ENCODE assay signal across 17 cellular contexts in genomic region chr3:195825191-195825588, GRCh38. TPM values are rescaled to one million over a fixed set of nuclear protein-coding genes. Genes with fewer than 3 reads are reported as not detected.
DNase-seq lines count a peak whose midpoint lies in the region; ATAC-seq and TF ChIP-seq lines count a peak whose summit lies in the region.
"Had no signal": no experiment of that assay in that cellular context is flagged by ENCODE, and none has a peak within 500 bp of the region (broad histone marks: within the 10 kb centered on the region; RNA-seq: fewer than 3 reads in every experiment).

No MANE protein-coding gene starts in this region.

- H3K9me3 ChIP-seq in H9 (ENCODE audit: control insufficient read depth, low read depth, low read length): no peaks in the 10 kb centered on the region
- H3K9me3 ChIP-seq in CD4-positive, alpha-beta T cell (ENCODE audit: control insufficient read depth, low read length): no peaks in the 10 kb centered on the region
- H3K9me3 ChIP-seq: BE2C, HAP-1 had no signal

- DNase-seq in H9 (no peak), islet precursor cell (peak; percentile 40), neural crest cell (ENCODE audit: low read depth, low spot score) (no peak), chondrocyte (ENCODE audit: low spot score) (no peak), HFFc6 (no peak)
- no peak for DNase-seq in CD4-positive, alpha-beta T cell
- DNase-seq in stimulated activated CD4-positive, alpha-beta T cell treated with anti-CD3 and anti-CD28 coated beads, Interleukin-12 subunit alpha, Interleukin-12 subunit beta, amount 100 ng/mL, for 4 hours: no peak
- DNase-seq: ACHN; BE2C; Calu3; CD8-positive, alpha-beta T cell; DMS79 treated with DMSO at 0.1 percent for 48 hours; GF-D8; GOT3 had no signal

- peak overlapping the region; percentile 49; the same call in 1 of the 2 replicates for H3K14ac ChIP-seq in H9 (ENCODE audit: insufficient read depth, low read length)

- no peak for ATAC-seq in CD4-positive, alpha-beta T cell (ENCODE audit: poor library complexity)
- ATAC-seq: CD8-positive, alpha-beta T cell had no signal

- H3K27me3 Mint-ChIP-seq in H9 (ENCODE audit: low read depth) (peaks cover 2% of the 10 kb centered on the region; the same call in 1 of the 2 replicates), neural crest cell (ENCODE audit: low read depth) (no peaks in the 10 kb centered on the region), chondrocyte (ENCODE audit: low read depth) (peaks cover 10% of the 10 kb centered on the region), HFFc6 (ENCODE audit: insufficient read depth) (peaks cover 29% of the 10 kb centered on the region)
- no peaks in the 10 kb centered on the region for H3K27me3 Mint-ChIP-seq in CD4-positive, alpha-beta T cell

- WGBS in H9 (ENCODE audit: extremely low coverage, insufficient read length, low lambda C conversion rate): no CpG with 5 or more reads among the region's 15 CpGs

- H3K9ac ChIP-seq in H9 (ENCODE audit: extremely low read depth, insufficient read length, low read length): no peak overlapping the region

- H4K8ac ChIP-seq in H9 (replicated peaks; ENCODE audit: insufficient read length, low read depth, low read length): no peak overlapping the region

- no peaks in the 10 kb centered on the region for H3K27me3 ChIP-seq in H9 (ENCODE audit: insufficient read depth, low read length)
- no peaks in the 10 kb centered on the region for H3K27me3 ChIP-seq in CD4-positive, alpha-beta T cell (ENCODE audit: control insufficient read depth, insufficient read depth, low read length)
- H3K27me3 ChIP-seq: BE2C had no signal

- H3K23me2 ChIP-seq in H9 (ENCODE audit: insufficient read length, low read depth, low read length, poor library complexity, severe bottlenecking): no peaks in the 10 kb centered on the region

- no peak overlapping the region for H2BK5ac ChIP-seq in H9 (ENCODE audit: insufficient read length, low read length)

- H3K79me2 ChIP-seq in H9 (ENCODE audit: insufficient read depth, low read length): no peaks in the 10 kb centered on the region

- CTCF ChIA-PET in CD4-positive, alpha-beta T cell (lab: Charles Lee): no interaction called here

- H3K56ac ChIP-seq in H9 (ENCODE audit: insufficient read length, low read depth, low read length): no peak overlapping the region

- no peak overlapping the region for H3K23ac ChIP-seq in H9 (ENCODE audit: insufficient read length, low read depth, low read length)

- H3K4me1 Mint-ChIP-seq in H9 (peaks cover 7 to 8% of the 10 kb centered on the region in 2 experiments; a peak in 3 of 4 replicates), neural crest cell (no peaks in the 10 kb centered on the region), chondrocyte (ENCODE audit: low read depth) (no peaks in the 10 kb centered on the region), HFFc6 (ENCODE audit: low read depth) (no peaks in the 10 kb centered on the region)
- no peaks in the 10 kb centered on the region for H3K4me1 Mint-ChIP-seq in CD4-positive, alpha-beta T cell (ENCODE audit: low read depth)
- H3K4me1 Mint-ChIP-seq: CD14-positive monocyte had no signal

- H3K9me3 Mint-ChIP-seq in H9: no peaks in the 10 kb centered on the region
- H3K9me3 Mint-ChIP-seq in neural crest cell: no peaks in the 10 kb centered on the region
- H3K9me3 Mint-ChIP-seq in CD4-positive, alpha-beta T cell: no peaks in the 10 kb centered on the region
- no peaks in the 10 kb centered on the region for H3K9me3 Mint-ChIP-seq in chondrocyte (ENCODE audit: low read depth)
- H3K9me3 Mint-ChIP-seq in HFFc6: no peaks in the 10 kb centered on the region
- H3K9me3 Mint-ChIP-seq: CD14-positive monocyte; CD8-positive, alpha-beta T cell had no signal

- intact Hi-C loops in CD4-positive, alpha-beta T cell (cut with DNase I, micrococcal nuclease): no loop called here

- POLR2A ChIA-PET in CD4-positive, alpha-beta T cell (lab: Charles Lee): no interaction called here

- H2BK12ac ChIP-seq in H9 (ENCODE audit: insufficient read length, low read depth, low read length): no peak overlapping the region

- no peak overlapping the region for H2BK15ac ChIP-seq in H9 (ENCODE audit: low read depth, low read length)

- H3K4me2 ChIP-seq in H9 (ENCODE audit: insufficient read depth, insufficient read length, low read length): no peak overlapping the region

- H3K27ac Mint-ChIP-seq in H9: no peak overlapping the region
- peak overlapping the region; percentile 81 for H3K27ac Mint-ChIP-seq in neural crest cell (ENCODE audit: unreplicated experiment)
- H3K27ac Mint-ChIP-seq in CD4-positive, alpha-beta T cell: no peak overlapping the region
- no peak overlapping the region for H3K27ac Mint-ChIP-seq in chondrocyte (ENCODE audit: unreplicated experiment)
- H3K27ac Mint-ChIP-seq in HFFc6: no peak overlapping the region
- H3K27ac Mint-ChIP-seq: CD14-positive monocyte; CD8-positive, alpha-beta T cell had no signal

- H3K4me3 Mint-ChIP-seq in H9: no peak overlapping the region
- H3K4me3 Mint-ChIP-seq in neural crest cell: no peak overlapping the region
- H3K4me3 Mint-ChIP-seq in CD4-positive, alpha-beta T cell: no peak overlapping the region
- no peak overlapping the region for H3K4me3 Mint-ChIP-seq in chondrocyte (ENCODE audit: unreplicated experiment)
- no peak overlapping the region for H3K4me3 Mint-ChIP-seq in HFFc6
- H3K4me3 Mint-ChIP-seq: CD14-positive monocyte; CD8-positive, alpha-beta T cell had no signal

- H2BK20ac ChIP-seq in H9 (ENCODE audit: low read depth, low read length, poor library complexity, severe bottlenecking): no peak overlapping the region

- no peak overlapping the region for H2AFZ ChIP-seq in H9 (ENCODE audit: low read length)

- no peak overlapping the region for H2BK120ac ChIP-seq in H9 (ENCODE audit: low read depth, low read length, poor library complexity, severe bottlenecking)

- H3K4me1 ChIP-seq in H9 (ENCODE audit: insufficient read depth, low read length): no peaks in the 10 kb centered on the region; the same call in 1 of the 2 replicates
- H3K4me1 ChIP-seq: BE2C, HAP-1 had no signal

- no peak overlapping the region for H3T11ph ChIP-seq in H9 (ENCODE audit: low read length)

- H3K36me3 Mint-ChIP-seq in H9 (ENCODE audit: insufficient read depth in 1 of 3, low read depth in 3 of 3) (no peaks in the 10 kb centered on the region), neural crest cell (ENCODE audit: low read depth) (no peaks in the 10 kb centered on the region), chondrocyte (ENCODE audit: low read depth) (no peaks in the 10 kb centered on the region), HFFc6 (ENCODE audit: low read depth) (no peaks in the 10 kb centered on the region)
- H3K36me3 Mint-ChIP-seq in CD4-positive, alpha-beta T cell (ENCODE audit: low read depth): no peaks in the 10 kb centered on the region
- H3K36me3 Mint-ChIP-seq: CD14-positive monocyte; CD8-positive, alpha-beta T cell had no signal

- H3K4ac ChIP-seq in H9 (ENCODE audit: low read depth, low read length): no peak overlapping the region

- TF ChIP-seq CTCF in H9 (conservative IDR thresholded peaks at IDR 0.05): no peak
- no peak for TF ChIP-seq CTCF in neural crest cell (conservative IDR thresholded peaks at IDR 0.05)
- no peak for TF ChIP-seq CTCF in CD4-positive, alpha-beta T cell (IDR thresholded peaks at IDR 0.05)
- TF ChIP-seq CTCF in chondrocyte (IDR thresholded peaks at IDR 0.05): no peak
- no peak for TF ChIP-seq CTCF in HFFc6 (IDR thresholded peaks at IDR 0.05)

- no peaks in the 10 kb centered on the region for H4K20me1 ChIP-seq in H9 (ENCODE audit: control insufficient read depth, insufficient read depth, insufficient read length)

- H3K18ac ChIP-seq in H9 (ENCODE audit: insufficient read length, low read depth, low read length): no peak overlapping the region

- H4K5ac ChIP-seq in H9 (ENCODE audit: insufficient read length, low read depth, low read length): no peak overlapping the region

- H3K79me1 ChIP-seq in H9 (ENCODE audit: insufficient read depth, low read depth, low read length, poor library complexity, severe bottlenecking): no peaks in the 10 kb centered on the region

- no peak overlapping the region for H4K91ac ChIP-seq in H9 (ENCODE audit: insufficient read length, low read depth, low read length)

- no peak overlapping the region for H3K27ac ChIP-seq in H9 (ENCODE audit: insufficient read length, low read depth, low read length)
- H3K27ac ChIP-seq in CD4-positive, alpha-beta T cell (ENCODE audit: low read depth, low read length): no peak overlapping the region
- H3K27ac ChIP-seq: HL-60 had no signal

- H2AK5ac ChIP-seq in H9 (ENCODE audit: insufficient read length, low read length): no peak overlapping the region

RNA-seq across cellular contexts. Expression of gene MUC4, which starts 13.5 kb away (rescaled TPM):
- total RNA-seq in H9 (2021) (0.70 and 1.2 TPM in 2 replicates), neural crest cell (not detected in 2 replicates), chondrocyte (not detected in 3 replicates)
- total RNA-seq in CD4-positive, alpha-beta T cell: not detected
- not detected for total RNA-seq in HFFc6 (2021; fragmentation: NEBNext Ultra II Directional; extraction: Animal tissue kit (Norgen Biotek cat#: 25700))
- total RNA-seq: CD8-positive, alpha-beta T cell had no signal
